Comparison of ENCODE assay signal across 21 cellular contexts in genomic region chr17:44214896-44215295, GRCh38. TPM values are rescaled to one million over a fixed set of nuclear protein-coding genes. Genes with fewer than 3 reads are reported as not detected.
DNase-seq lines count a peak whose midpoint lies in the region; ATAC-seq and TF ChIP-seq lines count a peak whose summit lies in the region.
"Had no signal": no experiment of that assay in that cellular context is flagged by ENCODE, and none has a peak within 500 bp of the region (broad histone marks: within the 10 kb centered on the region; RNA-seq: fewer than 3 reads in every experiment).

No MANE protein-coding gene starts in this region.

- no peak overlapping the region for H3K27ac ChIP-seq in IMR-90 (ENCODE audit: insufficient read depth, low read length)
- H3K27ac ChIP-seq in osteoblast (ENCODE audit: low read depth, low read length), result no peak overlapping the region
- no peak overlapping the region for H3K27ac ChIP-seq in colonic mucosa
- H3K27ac ChIP-seq: A549, adrenal gland had no signal

- peak overlapping the region; percentile 32 for H3K27ac Mint-ChIP-seq in activated CD4-positive, alpha-beta T cell treated with anti-CD3 and anti-CD28 coated beads, Interleukin-2, amount 10 ng/mL, durations not matched to agents 24 days and 14 days
- peak overlapping the region; percentile 99 for H3K27ac Mint-ChIP-seq in activated naive CD8-positive, alpha-beta T cell
- H3K27ac Mint-ChIP-seq: endodermal cell, nephron progenitor cell had no signal

- H3K36me3 ChIP-seq in IMR-90 (ENCODE audit: control insufficient read depth, insufficient read depth, low read length) (peaks cover 51% of the 10 kb centered on the region), osteoblast (ENCODE audit: insufficient read depth, low read length) (peaks cover 51% of the 10 kb centered on the region), colonic mucosa (peaks cover 15% of the 10 kb centered on the region)

- TF ChIP-seq RAD21 in IMR-90 (IDR thresholded peaks at IDR 0.05; ENCODE audit: low read length), result no peak

- H2AK9ac ChIP-seq in IMR-90 (replicated peaks; ENCODE audit: low read depth, low read length, poor library complexity), result peak overlapping the region; percentile 31

- peaks cover 20% of the 10 kb centered on the region for H3K9me1 ChIP-seq in IMR-90 (ENCODE audit: insufficient read depth, low read length)

- H2BK120ac ChIP-seq in IMR-90 (ENCODE audit: low read depth, low read length), result no peak overlapping the region

- H3K27me3 Mint-ChIP-seq in activated CD4-positive, alpha-beta T cell treated with anti-CD3 and anti-CD28 coated beads, Interleukin-2, amount 10 ng/mL, durations not matched to agents 24 days and 14 days, result no peaks in the 10 kb centered on the region
- H3K27me3 Mint-ChIP-seq in activated naive CD8-positive, alpha-beta T cell, result no peaks in the 10 kb centered on the region

- no peak overlapping the region for H3K4ac ChIP-seq in IMR-90 (ENCODE audit: low read depth, low read length)

- H3K4me3 ChIP-seq in IMR-90 (ENCODE audit: insufficient read depth, low read depth, low read length) (no peak overlapping the region), osteoblast (ENCODE audit: insufficient read depth, low read length) (no peak overlapping the region), colonic mucosa (no peak overlapping the region)
- H3K4me3 ChIP-seq: A549, adrenal gland had no signal

- H3K79me1 ChIP-seq in IMR-90 (ENCODE audit: low read depth in 1 of 2, low read length in 2 of 2), result peaks cover 38 to 54% of the 10 kb centered on the region in 2 experiments

- H3K18ac ChIP-seq in IMR-90 (ENCODE audit: low read depth, low read length), result no peak overlapping the region

- no peak overlapping the region for H3K9ac ChIP-seq in IMR-90 (ENCODE audit: low read depth, low read length)
- no peak overlapping the region for H3K9ac ChIP-seq in colonic mucosa (ENCODE audit: low read depth in 2 of 2, low read length in 2 of 2)

- WGBS in IMR-90 (ENCODE audit: extremely low coverage in 2 of 2, insufficient read length in 1 of 2), 2 experiments, result 100% methylated on average over 3 of the region's 6 CpGs; no CpG with 5 or more reads in 1 of the 2 experiments

- intact Hi-C loops in activated CD4-positive, alpha-beta T cell treated with anti-CD3 and anti-CD28 coated beads, Interleukin-2, amount 10 ng/mL, durations not matched to agents 24 days and 14 days (cut with micrococcal nuclease), result loop anchor here (10.0 kb wide), 1 partner anchor 290 kb away; the partner anchor contains the start of gene GPATCH8
- intact Hi-C loops in IMR-90 (cut with micrococcal nuclease) (loop anchor here (10.0 kb wide), 1 partner anchor 290 kb away; the partner anchor contains the start of gene GPATCH8), colonic mucosa (cut with DNase I) (loop anchor here (5.0 kb wide), 1 partner anchor 107 kb away; the partner anchor contains the start of gene SLC25A39)

- H2BK5ac ChIP-seq in IMR-90 (ENCODE audit: low read depth, low read length, poor library complexity, severe bottlenecking), result no peak overlapping the region

- peak overlapping the region; percentile 55 for H3K4me3 Mint-ChIP-seq in activated CD4-positive, alpha-beta T cell treated with anti-CD3 and anti-CD28 coated beads, Interleukin-2, amount 10 ng/mL, durations not matched to agents 24 days and 14 days
- peak overlapping the region; percentile 94 for H3K4me3 Mint-ChIP-seq in activated naive CD8-positive, alpha-beta T cell
- H3K4me3 Mint-ChIP-seq: CD14-positive monocyte, endodermal cell, nephron progenitor cell had no signal

- TF ChIP-seq POLR2A in IMR-90 (IDR thresholded peaks at IDR 0.05; ENCODE audit: low read depth, low read length), result no peak

- dilution Hi-C loops in IMR-90 (cut with HindIII; ENCODE audit: low sequenced_read_pairs, unreplicated experiment), result no loop called here

- no peak for ATAC-seq in IMR-90 (ENCODE audit: low read depth)
- ATAC-seq: A549, Panc1 had no signal

- H3K9me3 Mint-ChIP-seq in activated CD4-positive, alpha-beta T cell treated with anti-CD3 and anti-CD28 coated beads, Interleukin-2, amount 10 ng/mL, durations not matched to agents 24 days and 14 days, result no peaks in the 10 kb centered on the region
- no peaks in the 10 kb centered on the region for H3K9me3 Mint-ChIP-seq in activated naive CD8-positive, alpha-beta T cell (ENCODE audit: low read depth)
- H3K9me3 Mint-ChIP-seq: endodermal cell, nephron progenitor cell had no signal

- no peak overlapping the region for H4K8ac ChIP-seq in IMR-90 (ENCODE audit: low read depth in 2 of 2, low read length in 2 of 2)

- no peak overlapping the region for H2AK5ac ChIP-seq in IMR-90 (ENCODE audit: low read depth, low read length)

- H2BK15ac ChIP-seq in IMR-90 (ENCODE audit: low read depth, low read length), result no peak overlapping the region

- H3K79me2 ChIP-seq in osteoblast (ENCODE audit: insufficient read depth, low read length), result peaks cover 29% of the 10 kb centered on the region

- H3K4me2 ChIP-seq in IMR-90 (ENCODE audit: low read depth, low read length), result no peak overlapping the region
- H3K4me2 ChIP-seq in osteoblast (ENCODE audit: insufficient read depth, low read length), result no peak overlapping the region
- H3K4me2 ChIP-seq: A549 had no signal

- no peak overlapping the region for H3K14ac ChIP-seq in IMR-90 (replicated peaks; ENCODE audit: low read depth, low read length)

- no TSS peak for BruUV-seq in IMR-90 (replicated peaks; lab: Mats Ljungman, UMichigan)

- POLR2A ChIA-PET in IMR-90 (lab: Charles Lee; ENCODE audit: unreplicated experiment), result no interaction called here

- H3K9me3 ChIP-seq in IMR-90 (ENCODE audit: control insufficient read depth, insufficient read depth, low read length), result no peaks in the 10 kb centered on the region
- H3K9me3 ChIP-seq in osteoblast (ENCODE audit: low read depth, low read length), result no peaks in the 10 kb centered on the region
- H3K9me3 ChIP-seq in colonic mucosa, result no peaks in the 10 kb centered on the region
- H3K9me3 ChIP-seq: A549, adrenal gland had no signal

- no peak overlapping the region for H2BK20ac ChIP-seq in IMR-90 (ENCODE audit: low read depth, low read length)

- peaks cover 45% of the 10 kb centered on the region for H3K4me1 Mint-ChIP-seq in activated CD4-positive, alpha-beta T cell treated with anti-CD3 and anti-CD28 coated beads, Interleukin-2, amount 10 ng/mL, durations not matched to agents 24 days and 14 days
- H3K4me1 Mint-ChIP-seq in activated naive CD8-positive, alpha-beta T cell (ENCODE audit: low read depth), result peaks cover 59% of the 10 kb centered on the region

- no peak overlapping the region for H4K5ac ChIP-seq in IMR-90 (ENCODE audit: low read depth, low read length)

- H3K4me1 ChIP-seq in IMR-90 (ENCODE audit: control insufficient read depth, insufficient read depth, low read length) (peaks cover 8% of the 10 kb centered on the region), osteoblast (ENCODE audit: insufficient read depth, low read length) (peaks cover 13% of the 10 kb centered on the region), colonic mucosa (peaks cover 4% of the 10 kb centered on the region)

- no peak overlapping the region for H3K56ac ChIP-seq in IMR-90 (ENCODE audit: extremely low read depth, insufficient read depth, low read length)

- no peak overlapping the region for H3K23ac ChIP-seq in IMR-90 (ENCODE audit: low read depth, low read length)

- H4K20me1 ChIP-seq in IMR-90 (ENCODE audit: insufficient read depth, low read length), result peaks cover 34% of the 10 kb centered on the region
- peaks cover 35% of the 10 kb centered on the region for H4K20me1 ChIP-seq in osteoblast (ENCODE audit: insufficient read depth, low read length)

- H2AFZ ChIP-seq in IMR-90 (replicated peaks; ENCODE audit: low read length, poor library complexity) (no peak overlapping the region), osteoblast (ENCODE audit: low read length) (no peak overlapping the region)

- TF ChIP-seq CTCF in IMR-90 (conservative IDR thresholded peaks at IDR 0.05; ENCODE audit: low read depth, low read length), result no peak
- no peak for TF ChIP-seq CTCF in osteoblast (IDR thresholded peaks at IDR 0.05; ENCODE audit: extremely low read depth, low read depth, low read length)
- TF ChIP-seq CTCF in colonic mucosa (IDR thresholded peaks at IDR 0.05), result no peak

- in situ Hi-C loops in IMR-90 (cut with MboI; ENCODE audit: low sequenced_read_pairs), result loop anchor here (25.0 kb wide), 2 partner anchors 297 to 422 kb away; partner anchors contain the start of gene GPATCH8

- no peak overlapping the region for H4K91ac ChIP-seq in IMR-90 (ENCODE audit: insufficient read depth, low read depth, low read length)

- H3K27me3 ChIP-seq in IMR-90 (ENCODE audit: control insufficient read depth, insufficient read depth, low read length) (no peaks in the 10 kb centered on the region), osteoblast (ENCODE audit: insufficient read depth, low read length) (no peaks in the 10 kb centered on the region), colonic mucosa (no peaks in the 10 kb centered on the region)
- H3K27me3 ChIP-seq: adrenal gland had no signal

- no peak for DNase-seq in activated CD4-positive, alpha-beta T cell treated with anti-CD3 and anti-CD28 coated beads, Interleukin-2, amount 10 ng/mL, durations not matched to agents 24 days and 14 days
- no peak for DNase-seq in activated CD4-positive, alpha-beta T cell treated with anti-CD3 and anti-CD28 coated beads for 48 hours
- DNase-seq in IMR-90 (no peak), osteoblast (ENCODE audit: insufficient read length, low spot score, missing footprints) (peak; percentile 65), NCI-H748 treated with DMSO at 0.1 percent for 48 hours (lab: John Stamatoyannopoulos, UW) (no peak), colonic mucosa (no peak), HCEC 1CT (no peak)
- DNase-seq: adrenal gland; DMS79 treated with DMSO at 0.1 percent for 48 hours; endodermal cell; mammary epithelial cell; NCI-H1105; NCI-H774; nephron progenitor cell; stimulated activated naive CD4-positive, alpha-beta T cell treated with Interleukin-2 at 50 U/mL for 16 hours had no signal

- CTCF ChIA-PET in IMR-90 (lab: Yijun Ruan, JAX), result no interaction called here

- peaks cover 65% of the 10 kb centered on the region for H3K36me3 Mint-ChIP-seq in activated CD4-positive, alpha-beta T cell treated with anti-CD3 and anti-CD28 coated beads, Interleukin-2, amount 10 ng/mL, durations not matched to agents 24 days and 14 days (ENCODE audit: low read depth)
- peaks cover 14% of the 10 kb centered on the region for H3K36me3 Mint-ChIP-seq in activated naive CD8-positive, alpha-beta T cell

RNA-seq across cellular contexts. Expression of gene UBTF, which starts 4.6 kb away (rescaled TPM):
- 193 and 195 TPM in 2 replicates for total RNA-seq in activated CD4-positive, alpha-beta T cell treated with anti-CD3 and anti-CD28 coated beads, Interleukin-2, amount 10 ng/mL, durations not matched to agents 24 days and 14 days
- total RNA-seq in IMR-90 (2012; rRNA removed) (42.1 and 49.4 TPM in 2 replicates), osteoblast (49.6 and 51.3 TPM in 2 replicates), colonic mucosa (10 to 100 TPM; 44.7 to 84.1 TPM)
- 25.6 and 29.7 TPM in 2 replicates for polyA plus RNA-seq in IMR-90 (2012; rRNA removed)
- polyA plus RNA-seq in IMR-90 (2012; cell fraction: cytosol; rRNA removed), result 13.0 and 21.5 TPM in 2 replicates
- polyA plus RNA-seq in IMR-90 (2012; cell fraction: nucleus; rRNA removed; ENCODE audit: low replicate concordance), result 19.8 and 33.5 TPM in 2 replicates

RNA-seq across cellular contexts. Expression of gene ATXN7L3, which starts 15.2 kb away (rescaled TPM):
- total RNA-seq in activated CD4-positive, alpha-beta T cell treated with anti-CD3 and anti-CD28 coated beads, Interleukin-2, amount 10 ng/mL, durations not matched to agents 24 days and 14 days, result 105 and 118 TPM in 2 replicates
- total RNA-seq in IMR-90 (2012; rRNA removed) (17.2 and 17.5 TPM in 2 replicates), osteoblast (34.5 and 38.4 TPM in 2 replicates), colonic mucosa (10 to 100 TPM; 65.9 to 77.3 TPM)
- polyA plus RNA-seq in IMR-90 (2012; rRNA removed), result 38.3 and 40.9 TPM in 2 replicates
- polyA plus RNA-seq in IMR-90 (2012; cell fraction: cytosol; rRNA removed), result 28.3 and 33.9 TPM in 2 replicates
- polyA plus RNA-seq in IMR-90 (2012; cell fraction: nucleus; rRNA removed; ENCODE audit: low replicate concordance), result 91.0 and 111 TPM in 2 replicates

RNA-seq across cellular contexts. Expression of gene TMUB2, which starts 28.1 kb away (rescaled TPM):
- 16.1 and 19.0 TPM in 2 replicates for total RNA-seq in activated CD4-positive, alpha-beta T cell treated with anti-CD3 and anti-CD28 coated beads, Interleukin-2, amount 10 ng/mL, durations not matched to agents 24 days and 14 days
- total RNA-seq in IMR-90 (2012; rRNA removed), result 16.5 and 17.8 TPM in 2 replicates
- 42.5 and 43.6 TPM in 2 replicates for polyA plus RNA-seq in IMR-90 (2012; rRNA removed)
- polyA plus RNA-seq in IMR-90 (2012; cell fraction: cytosol; rRNA removed), result 20.7 and 37.7 TPM in 2 replicates
- 191 and 195 TPM in 2 replicates for polyA plus RNA-seq in IMR-90 (2012; cell fraction: nucleus; rRNA removed; ENCODE audit: low replicate concordance)
- total RNA-seq in osteoblast, result 27.1 and 27.9 TPM in 2 replicates
- total RNA-seq in colonic mucosa, result 10 to 100 TPM; 37.0 to 44.5 TPM

RNA-seq across cellular contexts. Expression of gene ASB16, which starts 44.4 kb away (rescaled TPM):
- total RNA-seq in activated CD4-positive, alpha-beta T cell treated with anti-CD3 and anti-CD28 coated beads, Interleukin-2, amount 10 ng/mL, durations not matched to agents 24 days and 14 days, result 0.09 and 0.78 TPM in 2 replicates
- total RNA-seq in IMR-90 (2012; rRNA removed), result not detected in 2 replicates
- 0.05 and 0.06 TPM in 2 replicates for polyA plus RNA-seq in IMR-90 (2012; rRNA removed)
- polyA plus RNA-seq in IMR-90 (2012; cell fraction: cytosol; rRNA removed), result 0.04 and 0.13 TPM in 2 replicates
- polyA plus RNA-seq in IMR-90 (2012; cell fraction: nucleus; rRNA removed; ENCODE audit: low replicate concordance), result 0.15 and 0.34 TPM in 2 replicates
- not detected in 2 replicates for total RNA-seq in osteoblast
- under 1 TPM in 1 of 2 donors, not detected in 1; 0.32 TPM for total RNA-seq in colonic mucosa
- total RNA-seq: LHCN-M2, mammary epithelial cell had no signal
- polyA plus RNA-seq: CD14-positive monocyte, keratinocyte, mammary epithelial cell had no signal

RNA-seq across cellular contexts. Expression of gene SLC4A1, which starts 53.0 kb away (rescaled TPM):
- total RNA-seq in activated CD4-positive, alpha-beta T cell treated with anti-CD3 and anti-CD28 coated beads, Interleukin-2, amount 10 ng/mL, durations not matched to agents 24 days and 14 days, result not detected in 2 replicates
- total RNA-seq in IMR-90 (2012; rRNA removed) (not detected in 2 replicates), osteoblast (under 0.01 TPM in 1 of 2 replicates, not detected in the other), colonic mucosa (under 1 TPM in 1 of 2 donors, not detected in 1; 0.27 TPM)
- not detected in 2 replicates for polyA plus RNA-seq in IMR-90 (2012; rRNA removed)
- polyA plus RNA-seq in IMR-90 (2012; cell fraction: cytosol; rRNA removed), result not detected in 2 replicates
- 0.01 TPM in 1 of 2 replicates, not detected in the other for polyA plus RNA-seq in IMR-90 (2012; cell fraction: nucleus; rRNA removed; ENCODE audit: low replicate concordance)
- total RNA-seq: LHCN-M2, mammary epithelial cell had no signal
- polyA plus RNA-seq: A549, keratinocyte, mammary epithelial cell had no signal
